In genomic region chr17:14302421-14303099, GRCh38 we compare ENCODE assay signal across 1 cellular context.
TF ChIP-seq lines count a peak whose summit lies in the region.

No MANE protein-coding gene starts in this region.

TF ChIP-seq in K562, 482 proteins besides CTCF, POLR2A, EP300 and RAD21 (continued from another document and continues in another):
- TF ChIP-seq ZNF318 (IDR thresholded peaks at IDR 0.05; ENCODE audit: borderline replicate concordance in 1 of 2, low read depth in 1 of 2) (no peak), RCOR1 (IDR thresholded peaks at IDR 0.05; ENCODE audit: borderline replicate concordance in 1 of 2, low read depth in 2 of 2, low read length in 2 of 2) (peak in 1 of 2 experiments; percentile 12; a peak in 1 of 4 replicates), CCNT2 (IDR thresholded peaks at IDR 0.05; ENCODE audit: borderline replicate concordance, extremely low read depth, insufficient read length, low read depth, low read length) (peak; percentile 64), CXXC5 (CRISPR knock-in tag; IDR thresholded peaks at IDR 0.05) (peak; percentile 63; the same call in 1 of the 2 replicates), DLX4 (CRISPR knock-in tag; IDR thresholded peaks at IDR 0.05) (no peak), TAF1 (IDR thresholded peaks at IDR 0.05; ENCODE audit: control insufficient read depth, extremely low read depth, insufficient read depth, low read length, severe bottlenecking) (peak; percentile 10), SMAD1 (IDR thresholded peaks at IDR 0.05; ENCODE audit: low read depth, low read length, partially characterized antibody) (no peak), ZNF785 (CRISPR knock-in tag; IDR thresholded peaks at IDR 0.05) (no peak), YY1 (IDR thresholded peaks at IDR 0.05; ENCODE audit: borderline replicate concordance in 1 of 3, control insufficient read depth in 1 of 3, extremely low read depth in 1 of 3, insufficient read depth in 3 of 3, insufficient read length in 1 of 3, insufficient replicate concordance in 2 of 3, low read depth in 1 of 3, low read length in 2 of 3) (peak in 1 of 3 experiments; percentile 41), SRSF1 (IDR thresholded peaks at IDR 0.05; ENCODE audit: low read depth, low read length) (no peak), MYC (IDR thresholded peaks at IDR 0.05; ENCODE audit: low read depth, low read length) (peak; percentile 57; the same call in 1 of the 2 replicates), MYC (CRISPR knock-in tag; IDR thresholded peaks at IDR 0.05; ENCODE audit: borderline replicate concordance, low read depth) (no peak), ZBTB12 (CRISPR knock-in tag; IDR thresholded peaks at IDR 0.05) (no peak), CTCFL (IDR thresholded peaks at IDR 0.05; ENCODE audit: borderline replicate concordance, insufficient read depth, low read depth, low read length, poor library complexity, severe bottlenecking) (peak; percentile 66), MAZ (CRISPR knock-in tag; conservative IDR thresholded peaks at IDR 0.05 in 1 of 2, IDR thresholded peaks at IDR 0.05 in 1 of 2) (0 out of 4 replicates have a peak, but pooled peaks of 1 of the 2 experiments have one; percentile 24), POLR2AphosphoS5 (IDR thresholded peaks at IDR 0.05; ENCODE audit: control insufficient read depth, insufficient read depth, low read depth, low read length) (no peak), NONO (IDR thresholded peaks at IDR 0.05; ENCODE audit: low read depth in 2 of 2, low read length in 1 of 2) (0 out of 4 replicates have a peak, but pooled peaks of 1 of the 2 experiments have one; percentile 34), BCOR (IDR thresholded peaks at IDR 0.05) (no peak), NCOA2 (IDR thresholded peaks at IDR 0.05; ENCODE audit: partially characterized antibody in 2 of 2) (no peak), FOXK2 (conservative IDR thresholded peaks at IDR 0.05 in 1 of 2, IDR thresholded peaks at IDR 0.05 in 1 of 2; ENCODE audit: low read depth in 2 of 2) (no peak), ZMIZ1 (IDR thresholded peaks at IDR 0.05; ENCODE audit: low read depth in 2 of 2, low read length in 2 of 2) (0 out of 4 replicates have a peak, but pooled peaks of 1 of the 2 experiments have one; percentile 33), RBFOX2 (IDR thresholded peaks at IDR 0.05; ENCODE audit: low read depth, low read length) (peak; percentile 76), NFIX (CRISPR knock-in tag; IDR thresholded peaks at IDR 0.05; ENCODE audit: low read depth) (no peak), ZBTB7A (IDR thresholded peaks at IDR 0.05; ENCODE audit: borderline replicate concordance, control insufficient read depth, low read depth, low read length) (peak; percentile 11; the same call in 1 of the 2 replicates), HMGN3 (IDR thresholded peaks at IDR 0.05; ENCODE audit: borderline replicate concordance, extremely low read depth, insufficient read length, low read depth, low read length) (peak; percentile 48), ZNF592 (IDR thresholded peaks at IDR 0.05) (peak; percentile 31; the same call in 1 of the 2 replicates), ZNF764 (CRISPR knock-in tag; IDR thresholded peaks at IDR 0.05; ENCODE audit: low read depth) (peak; percentile 97), STAT6 (CRISPR knock-in tag; IDR thresholded peaks at IDR 0.05) (no peak), LARP7 (IDR thresholded peaks at IDR 0.05) (no peak), ZNF121 (CRISPR knock-in tag; conservative IDR thresholded peaks at IDR 0.05) (no peak), STAG1 (CRISPR knock-in tag; IDR thresholded peaks at IDR 0.05; ENCODE audit: borderline replicate concordance) (peak; percentile 41; the same call in 1 of the 2 replicates), GABPB2 (CRISPR knock-in tag; conservative IDR thresholded peaks at IDR 0.05) (no peak)
